11 cellular contexts compared by ENCODE assay signal in the genomic region with DNA sequence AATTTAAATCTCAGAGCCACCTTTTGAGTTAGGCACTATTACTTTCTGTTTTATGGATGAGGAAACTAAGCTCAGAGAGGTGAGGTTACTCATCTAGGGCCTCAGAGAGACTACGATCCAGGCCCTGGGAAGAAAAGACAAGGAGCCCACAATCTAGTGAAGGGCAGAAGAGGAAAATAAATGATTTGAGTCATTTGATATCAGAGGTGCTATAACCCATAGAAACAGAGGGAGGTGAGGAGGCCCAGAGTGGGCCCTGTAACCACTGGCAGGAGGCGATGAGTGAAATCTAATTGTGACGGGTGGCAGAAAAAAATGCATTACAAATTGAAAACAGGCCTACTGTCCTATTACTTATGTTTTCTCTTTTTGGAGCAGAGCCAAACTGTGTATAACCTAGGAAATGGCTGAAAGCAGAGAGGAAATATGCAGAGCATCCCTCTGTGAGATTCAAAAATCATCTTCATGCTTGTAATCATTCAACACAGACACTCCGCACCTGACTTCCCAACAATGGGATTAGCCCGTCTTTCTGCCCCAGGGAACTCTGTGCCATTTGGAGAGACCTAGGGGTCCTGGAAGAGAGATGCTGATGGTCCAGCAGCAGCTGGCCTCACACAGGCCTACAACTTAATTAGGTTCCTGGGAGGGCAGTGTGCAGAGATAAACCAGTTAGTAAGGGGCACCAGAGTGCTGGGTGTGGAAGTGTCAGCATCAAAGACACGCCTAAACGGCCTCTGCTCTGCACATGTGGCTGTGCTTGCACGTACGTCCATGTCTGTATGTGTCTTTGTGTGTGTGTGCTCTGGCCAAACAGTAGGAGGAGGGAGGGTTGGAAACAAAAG. TPM values are rescaled to one million over a fixed set of nuclear protein-coding genes. Genes with fewer than 3 reads are reported as not detected.
DNase-seq lines count a peak whose midpoint lies in the region; ATAC-seq and TF ChIP-seq lines count a peak whose summit lies in the region.
"Had no signal": no experiment of that assay in that cellular context is flagged by ENCODE, and none has a peak within 500 bp of the region (broad histone marks: within the 10 kb centered on the region; RNA-seq: fewer than 3 reads in every experiment).

No MANE protein-coding gene starts in this region.

- no peak overlapping the region for H3K4me3 ChIP-seq in AG10803 (ENCODE audit: low read length)
- H3K4me3 ChIP-seq in left lung, result no peak overlapping the region

- peak overlapping the region; percentile 48 to 55 for H3K27ac ChIP-seq in left lung
- H3K27ac ChIP-seq: KMS-11 had no signal

- H3K36me3 ChIP-seq in left lung, result no peaks in the 10 kb centered on the region

- intact Hi-C loops in left lung (cut with DNase I) (no loop called here), Right ventricle myocardium inferior (cut with DNase I) (no loop called here)

- DNase-seq in AG10803 (ENCODE audit: low read depth) (peak; percentile 56), M059J (ENCODE audit: low read depth) (peak; percentile 66), amniotic epithelial cell (ENCODE audit: low read depth) (peak; percentile 29), left lung (no peak), Right ventricle myocardium inferior (ENCODE audit: missing footprints) (no peak), AML-193 (lab: John Stamatoyannopoulos, UW) (no peak), LoVo (ENCODE audit: low spot score) (no peak)
- DNase-seq: activated B cell treated with CpG ODN at 0.5 μM for 24 hours; stimulated activated CD8-positive, alpha-beta memory T cell treated with anti-CD3 and anti-CD28 coated beads, Interleukin-4, amount 100 ng/mL, for 48 hours had no signal

- no peaks in the 10 kb centered on the region for H3K27me3 ChIP-seq in left lung

- H3K9me3 ChIP-seq in left lung, result no peaks in the 10 kb centered on the region

- TF ChIP-seq CTCF in AG10803 (conservative IDR thresholded peaks at IDR 0.05; ENCODE audit: low read length), result no peak
- TF ChIP-seq CTCF in left lung (IDR thresholded peaks at IDR 0.05), result no peak

- no peaks in the 10 kb centered on the region for H3K4me1 ChIP-seq in left lung

- ATAC-seq in left lung (peak; percentile 46), Right ventricle myocardium inferior (no peak), HG02852 (IDR thresholded peaks at IDR 0.05; ENCODE audit: unreplicated experiment) (no peak)

RNA-seq across cellular contexts. Expression of a gene that starts 41.9 kb away (rescaled TPM):
- 0.02 and 0.32 TPM in 2 replicates for total RNA-seq in M059J (2014; rRNA removed; shearing (Covaris generic))
- 1 to 10 TPM; 5.9 to 6.6 TPM for total RNA-seq in left lung
- 5.2 TPM for total RNA-seq in Right ventricle myocardium inferior

Comparison
In these comparisons a context has a peak if more than half of its experiments do, and no peak if none do; other contexts are left out.
1. DNase-seq: peak in AG10803 (single experiment), M059J (single experiment) and amniotic epithelial cell (single experiment); none in left lung (0 of 2), Right ventricle myocardium inferior (single experiment), AML-193 (0 of 2) and LoVo (single experiment).